Comparison of ENCODE assay signal across 19 cellular contexts in the genomic region with DNA sequence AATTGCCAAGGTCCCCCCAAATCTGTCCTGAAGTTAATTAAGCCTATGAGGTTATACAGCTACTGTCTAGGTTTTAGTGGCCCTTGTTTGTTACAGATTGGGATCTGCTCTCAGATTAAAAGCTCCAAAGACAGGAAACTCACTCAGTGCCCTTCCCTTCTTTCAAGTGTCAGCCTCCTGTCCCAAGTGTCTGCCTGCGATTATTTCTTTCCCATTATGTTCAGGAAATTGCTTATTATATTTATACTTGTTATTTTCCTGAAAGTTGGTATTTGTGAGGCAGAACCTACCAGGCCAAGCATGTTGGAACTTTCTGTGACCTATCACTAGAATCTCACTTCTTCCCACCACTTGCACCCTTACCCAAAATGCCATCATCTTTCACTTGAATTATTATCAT.
"Had no signal": no experiment of that assay in that cellular context is flagged by ENCODE, and none has a peak within 500 bp of the region (broad histone marks: within the 10 kb centered on the region; RNA-seq: fewer than 3 reads in every experiment).

No MANE protein-coding gene starts in this region.

- H3K9me3 Mint-ChIP-seq: stimulated activated naive B cell treated with anti-CD40 and anti-IgM and Interleukin-4, amounts not matched to agents 10 μg/mL and 1 μg/mL and 100 μg/mL, for 72 hours had no signal

- H3K27me3 ChIP-seq: colonic mucosa, heart left ventricle, transverse colon had no signal

- H3K4me3 Mint-ChIP-seq: endodermal cell; mesothelial cell of epicardium; natural killer cell; neural crest cell; stimulated activated naive B cell treated with anti-CD40 and anti-IgM and Interleukin-4, amounts not matched to agents 10 μg/mL and 1 μg/mL and 100 μg/mL, for 72 hours; stimulated activated naive CD8-positive, alpha-beta T cell treated with anti-CD3 and anti-CD28 coated beads, Interleukin-15, amount 100 ng/mL, for 72 hours had no signal

- H3K36me3 Mint-ChIP-seq: natural killer cell; stimulated activated naive B cell treated with anti-CD40 and anti-IgM and Interleukin-4, amounts not matched to agents 10 μg/mL and 1 μg/mL and 100 μg/mL, for 72 hours had no signal

- H3K9me3 ChIP-seq: colonic mucosa, spleen, thoracic aorta, transverse colon had no signal

- H3K36me3 ChIP-seq: colonic mucosa, heart left ventricle, spleen, thoracic aorta, transverse colon had no signal

- ATAC-seq: esophagus mucosa; heart left ventricle; left lobe of liver; natural killer cell; sciatic nerve; stimulated activated naive B cell treated with anti-CD40 and anti-IgM and Interleukin-4, amounts not matched to agents 10 μg/mL and 1 μg/mL and 100 μg/mL, for 72 hours; stimulated activated naive CD8-positive, alpha-beta T cell treated with anti-CD3 and anti-CD28 coated beads, Interleukin-15, amount 100 ng/mL, for 72 hours had no signal

- DNase-seq: colonic mucosa; effector CD4-positive, alpha-beta T cell; endodermal cell; heart left ventricle; hypothalamus; natural killer cell; spleen; stimulated activated CD4-positive, alpha-beta T cell treated with anti-CD3 and anti-CD28 coated beads, Interleukin-2, amount 100 ng/mL, for 24 hours; stimulated activated CD4-positive, alpha-beta T cell treated with anti-CD3 and anti-CD28 coated beads, Interleukin-4, amount 100 ng/mL, for 4 hours; stimulated activated naive B cell treated with anti-CD40 and anti-IgM and Interleukin-4, amounts not matched to agents 10 μg/mL and 1 μg/mL and 100 μg/mL, for 72 hours; stimulated activated naive CD8-positive, alpha-beta T cell treated with anti-CD3 and anti-CD28 coated beads, Interleukin-15, amount 100 ng/mL, for 72 hours; substantia nigra; transverse colon had no signal

- H3K4me1 ChIP-seq: colonic mucosa, spleen had no signal

- H3K4me3 ChIP-seq: colonic mucosa, heart left ventricle, spleen, thoracic aorta, transverse colon had no signal

- H3K27ac ChIP-seq: colonic mucosa, heart left ventricle, spleen, thoracic aorta, transverse colon had no signal

- H3K27ac Mint-ChIP-seq: endodermal cell; mesothelial cell of epicardium; natural killer cell; stimulated activated naive B cell treated with anti-CD40 and anti-IgM and Interleukin-4, amounts not matched to agents 10 μg/mL and 1 μg/mL and 100 μg/mL, for 72 hours; stimulated activated naive CD8-positive, alpha-beta T cell treated with anti-CD3 and anti-CD28 coated beads, Interleukin-15, amount 100 ng/mL, for 72 hours had no signal

- H3K4me1 Mint-ChIP-seq: neural crest cell had no signal
